Comparison of ENCODE assay signal across 1 cellular context in the genomic region with DNA sequence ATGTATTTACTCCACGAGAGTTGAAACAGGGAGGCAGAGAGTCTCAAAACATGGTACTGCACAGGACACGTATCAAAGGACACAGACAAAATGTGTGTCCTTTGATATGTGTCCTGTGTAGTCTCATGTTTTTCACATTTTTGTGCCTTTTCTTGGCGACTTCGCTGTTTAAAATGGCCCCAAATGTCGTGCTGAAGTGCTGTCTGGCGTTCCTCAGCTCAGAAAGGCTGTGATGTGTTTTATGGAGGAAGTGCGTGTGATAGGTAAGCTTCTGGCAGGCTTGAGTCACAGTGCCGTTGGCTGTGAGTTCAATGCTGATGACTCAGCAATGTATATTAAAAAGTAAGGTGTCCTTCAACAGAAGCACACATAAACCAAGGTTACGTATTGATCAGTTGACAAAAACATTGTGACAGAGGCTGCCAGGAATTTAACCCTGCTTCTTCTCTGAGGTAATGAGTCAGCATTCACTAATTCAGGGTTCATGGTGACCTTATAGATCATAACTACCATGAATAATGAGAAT.
TF ChIP-seq lines count a peak whose summit lies in the region.

No MANE protein-coding gene starts in this region.

TF ChIP-seq in K562, 482 proteins besides CTCF, POLR2A, EP300 and RAD21 (continues in another document):
- TF ChIP-seq, protein P1, sequence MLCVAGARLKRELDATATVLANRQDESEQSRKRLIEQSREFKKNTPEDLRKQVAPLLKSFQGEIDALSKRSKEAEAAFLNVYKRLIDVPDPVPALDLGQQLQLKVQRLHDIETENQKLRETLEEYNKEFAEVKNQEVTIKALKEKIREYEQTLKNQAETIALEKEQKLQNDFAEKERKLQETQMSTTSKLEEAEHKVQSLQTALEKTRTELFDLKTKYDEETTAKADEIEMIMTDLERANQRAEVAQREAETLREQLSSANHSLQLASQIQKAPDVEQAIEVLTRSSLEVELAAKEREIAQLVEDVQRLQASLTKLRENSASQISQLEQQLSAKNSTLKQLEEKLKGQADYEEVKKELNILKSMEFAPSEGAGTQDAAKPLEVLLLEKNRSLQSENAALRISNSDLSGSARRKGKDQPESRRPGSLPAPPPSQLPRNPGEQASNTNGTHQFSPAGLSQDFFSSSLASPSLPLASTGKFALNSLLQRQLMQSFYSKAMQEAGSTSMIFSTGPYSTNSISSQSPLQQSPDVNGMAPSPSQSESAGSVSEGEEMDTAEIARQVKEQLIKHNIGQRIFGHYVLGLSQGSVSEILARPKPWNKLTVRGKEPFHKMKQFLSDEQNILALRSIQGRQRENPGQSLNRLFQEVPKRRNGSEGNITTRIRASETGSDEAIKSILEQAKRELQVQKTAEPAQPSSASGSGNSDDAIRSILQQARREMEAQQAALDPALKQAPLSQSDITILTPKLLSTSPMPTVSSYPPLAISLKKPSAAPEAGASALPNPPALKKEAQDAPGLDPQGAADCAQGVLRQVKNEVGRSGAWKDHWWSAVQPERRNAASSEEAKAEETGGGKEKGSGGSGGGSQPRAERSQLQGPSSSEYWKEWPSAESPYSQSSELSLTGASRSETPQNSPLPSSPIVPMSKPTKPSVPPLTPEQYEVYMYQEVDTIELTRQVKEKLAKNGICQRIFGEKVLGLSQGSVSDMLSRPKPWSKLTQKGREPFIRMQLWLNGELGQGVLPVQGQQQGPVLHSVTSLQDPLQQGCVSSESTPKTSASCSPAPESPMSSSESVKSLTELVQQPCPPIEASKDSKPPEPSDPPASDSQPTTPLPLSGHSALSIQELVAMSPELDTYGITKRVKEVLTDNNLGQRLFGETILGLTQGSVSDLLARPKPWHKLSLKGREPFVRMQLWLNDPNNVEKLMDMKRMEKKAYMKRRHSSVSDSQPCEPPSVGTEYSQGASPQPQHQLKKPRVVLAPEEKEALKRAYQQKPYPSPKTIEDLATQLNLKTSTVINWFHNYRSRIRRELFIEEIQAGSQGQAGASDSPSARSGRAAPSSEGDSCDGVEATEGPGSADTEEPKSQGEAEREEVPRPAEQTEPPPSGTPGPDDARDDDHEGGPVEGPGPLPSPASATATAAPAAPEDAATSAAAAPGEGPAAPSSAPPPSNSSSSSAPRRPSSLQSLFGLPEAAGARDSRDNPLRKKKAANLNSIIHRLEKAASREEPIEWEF (CRISPR knock-in tag; IDR thresholded peaks at IDR 0.05) = no peak
- TF ChIP-seq, protein P2, sequence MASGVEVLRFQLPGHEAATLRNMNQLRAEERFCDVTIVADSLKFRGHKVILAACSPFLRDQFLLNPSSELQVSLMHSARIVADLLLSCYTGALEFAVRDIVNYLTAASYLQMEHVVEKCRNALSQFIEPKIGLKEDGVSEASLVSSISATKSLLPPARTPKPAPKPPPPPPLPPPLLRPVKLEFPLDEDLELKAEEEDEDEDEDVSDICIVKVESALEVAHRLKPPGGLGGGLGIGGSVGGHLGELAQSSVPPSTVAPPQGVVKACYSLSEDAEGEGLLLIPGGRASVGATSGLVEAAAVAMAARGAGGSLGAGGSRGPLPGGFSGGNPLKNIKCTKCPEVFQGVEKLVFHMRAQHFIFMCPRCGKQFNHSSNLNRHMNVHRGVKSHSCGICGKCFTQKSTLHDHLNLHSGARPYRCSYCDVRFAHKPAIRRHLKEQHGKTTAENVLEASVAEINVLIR (CRISPR knock-in tag; IDR thresholded peaks at IDR 0.05) = no peak
- TF ChIP-seq CBX3 (IDR thresholded peaks at IDR 0.05; ENCODE audit: borderline replicate concordance in 1 of 2, low read length in 2 of 2) (peak in 1 of 2 experiments; percentile 72; a peak in 1 of 3 replicates), NRF1 (conservative IDR thresholded peaks at IDR 0.05 in 1 of 2, IDR thresholded peaks at IDR 0.05 in 1 of 2) (peak; percentile 52 to 64), MAFG (tag; conservative IDR thresholded peaks at IDR 0.05) (peak; percentile 95), IFI16 (CRISPR knock-in tag; IDR thresholded peaks at IDR 0.05) (no peak), MCM3 (IDR thresholded peaks at IDR 0.05) (no peak), ZNF165 (CRISPR knock-in tag; IDR thresholded peaks at IDR 0.05; ENCODE audit: borderline replicate concordance) (no peak), MGA (IDR thresholded peaks at IDR 0.05) (peak; percentile 81), HOXB6 (CRISPR knock-in tag; IDR thresholded peaks at IDR 0.05; ENCODE audit: borderline replicate concordance) (no peak), TRIM28 (IDR thresholded peaks at IDR 0.05) (0 out of 2 replicates have a peak, but pooled peaks have one; percentile 18), TAF1 (IDR thresholded peaks at IDR 0.05; ENCODE audit: control insufficient read depth, extremely low read depth, insufficient read depth, low read length, severe bottlenecking) (no peak), TBL1XR1 (IDR thresholded peaks at IDR 0.05; ENCODE audit: low read length in 2 of 2) (no peak), NCOA4 (IDR thresholded peaks at IDR 0.05; ENCODE audit: partially characterized antibody) (no peak), ARID1B (IDR thresholded peaks at IDR 0.05) (0 out of 2 replicates have a peak, but pooled peaks have one; percentile 6), TEAD2 (tag; IDR thresholded peaks at IDR 0.05) (no peak), BCL6 (CRISPR knock-in tag; IDR thresholded peaks at IDR 0.05) (no peak), ZNF197 (CRISPR knock-in tag; IDR thresholded peaks at IDR 0.05; ENCODE audit: low read depth) (no peak), ZNF551 (CRISPR knock-in tag; IDR thresholded peaks at IDR 0.05) (no peak), STAG1 (CRISPR knock-in tag; IDR thresholded peaks at IDR 0.05; ENCODE audit: borderline replicate concordance) (no peak), MAFF (IDR thresholded peaks at IDR 0.05; ENCODE audit: low read length) (peak; percentile 91), ZNF766 (CRISPR knock-in tag; conservative IDR thresholded peaks at IDR 0.05) (no peak), ZNF707 (CRISPR knock-in tag; conservative IDR thresholded peaks at IDR 0.05) (no peak), NFE2L1 (tag; IDR thresholded peaks at IDR 0.05; ENCODE audit: borderline replicate concordance, low read depth) (peak; percentile 42), ZNF239 (CRISPR knock-in tag; IDR thresholded peaks at IDR 0.05) (no peak), TRIM24 (IDR thresholded peaks at IDR 0.05) (peak in 1 of 2 experiments; percentile 58; a peak in 1 of 4 replicates), CXXC5 (CRISPR knock-in tag; IDR thresholded peaks at IDR 0.05) (0 out of 2 replicates have a peak, but pooled peaks have one; percentile 32), CEBPG (CRISPR knock-in tag; IDR thresholded peaks at IDR 0.05) (no peak), CEBPG (tag; conservative IDR thresholded peaks at IDR 0.05 in 1 of 2, IDR thresholded peaks at IDR 0.05 in 1 of 2) (no peak), EHMT2 (IDR thresholded peaks at IDR 0.05) (peak; percentile 75), ELF2 (CRISPR knock-in tag; IDR thresholded peaks at IDR 0.05) (no peak), ZNF316 (IDR thresholded peaks at IDR 0.05) (peak; percentile 97), ZNF175 (CRISPR knock-in tag; IDR thresholded peaks at IDR 0.05; ENCODE audit: low read depth) (no peak), DPF2 (IDR thresholded peaks at IDR 0.05) (peak; percentile 30; the same call in 1 of the 2 replicates), HLTF (IDR thresholded peaks at IDR 0.05) (no peak), PKNOX1 (IDR thresholded peaks at IDR 0.05) (peak; percentile 20; the same call in 1 of the 2 replicates), ZNF75A (CRISPR knock-in tag; IDR thresholded peaks at IDR 0.05) (no peak), SPI1 (IDR thresholded peaks at IDR 0.05; ENCODE audit: borderline replicate concordance, low read depth, low read length) (peak; percentile 57; the same call in 1 of the 2 replicates), ZBTB17 (CRISPR knock-in tag; IDR thresholded peaks at IDR 0.05) (no peak), SREBF2 (CRISPR knock-in tag; IDR thresholded peaks at IDR 0.05) (no peak), ZNF764 (CRISPR knock-in tag; IDR thresholded peaks at IDR 0.05; ENCODE audit: low read depth) (no peak)
- TF ChIP-seq, protein P3, sequence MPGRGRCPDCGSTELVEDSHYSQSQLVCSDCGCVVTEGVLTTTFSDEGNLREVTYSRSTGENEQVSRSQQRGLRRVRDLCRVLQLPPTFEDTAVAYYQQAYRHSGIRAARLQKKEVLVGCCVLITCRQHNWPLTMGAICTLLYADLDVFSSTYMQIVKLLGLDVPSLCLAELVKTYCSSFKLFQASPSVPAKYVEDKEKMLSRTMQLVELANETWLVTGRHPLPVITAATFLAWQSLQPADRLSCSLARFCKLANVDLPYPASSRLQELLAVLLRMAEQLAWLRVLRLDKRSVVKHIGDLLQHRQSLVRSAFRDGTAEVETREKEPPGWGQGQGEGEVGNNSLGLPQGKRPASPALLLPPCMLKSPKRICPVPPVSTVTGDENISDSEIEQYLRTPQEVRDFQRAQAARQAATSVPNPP (IDR thresholded peaks at IDR 0.05; ENCODE audit: borderline replicate concordance, insufficient read depth, insufficient read length) = no peak
- TF ChIP-seq, protein P4, sequence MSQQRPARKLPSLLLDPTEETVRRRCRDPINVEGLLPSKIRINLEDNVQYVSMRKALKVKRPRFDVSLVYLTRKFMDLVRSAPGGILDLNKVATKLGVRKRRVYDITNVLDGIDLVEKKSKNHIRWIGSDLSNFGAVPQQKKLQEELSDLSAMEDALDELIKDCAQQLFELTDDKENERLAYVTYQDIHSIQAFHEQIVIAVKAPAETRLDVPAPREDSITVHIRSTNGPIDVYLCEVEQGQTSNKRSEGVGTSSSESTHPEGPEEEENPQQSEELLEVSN (IDR thresholded peaks at IDR 0.05; ENCODE audit: borderline replicate concordance in 1 of 2, extremely low read depth in 1 of 2, insufficient read depth in 1 of 2, insufficient read length in 1 of 2, low read depth in 1 of 2, low read length in 1 of 2, poor library complexity in 1 of 2, severe bottlenecking in 1 of 2) = peak in 1 of 2 experiments; percentile 83
